Comparison of ENCODE assay signal across 1 cellular context in the genomic region with DNA sequence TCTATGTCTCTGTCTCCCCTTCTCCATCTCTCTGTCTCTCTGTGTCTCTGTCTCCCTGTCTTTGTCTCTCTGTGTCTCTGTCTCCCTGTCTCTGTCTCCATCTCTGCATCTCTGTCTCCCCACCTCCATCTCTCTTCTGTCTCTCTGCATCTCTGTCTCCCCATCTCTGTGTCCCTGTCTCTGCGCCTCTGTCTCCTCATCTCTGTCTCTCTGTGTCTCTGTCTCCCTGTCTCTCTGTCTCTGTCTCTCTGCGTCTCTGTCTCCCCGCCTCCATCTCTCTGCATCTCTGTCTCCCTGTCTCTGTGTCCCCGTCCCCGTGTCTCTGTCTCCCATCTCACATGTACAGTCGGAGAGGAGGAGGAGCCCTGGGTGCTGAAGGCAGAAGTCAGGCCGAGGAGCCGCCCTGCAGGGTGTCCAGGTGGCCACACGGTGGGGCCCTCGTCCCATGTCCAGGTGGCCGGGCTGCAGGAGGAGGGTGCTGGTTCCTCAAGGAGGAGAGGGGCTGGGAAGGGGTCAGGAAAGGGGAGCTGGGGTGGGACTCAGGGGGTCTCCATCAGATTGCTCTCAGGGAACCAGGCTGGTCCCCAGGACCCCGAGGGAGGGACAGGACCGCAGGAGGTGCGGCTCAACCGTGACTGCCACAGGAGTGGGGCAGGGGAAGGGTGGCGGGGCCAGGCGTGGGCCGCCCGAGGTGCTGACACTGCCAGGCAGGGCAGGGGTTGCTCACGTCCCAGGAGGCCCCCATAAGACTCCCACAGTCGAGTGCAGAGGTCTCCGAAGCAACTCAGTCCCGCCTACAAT.
TF ChIP-seq lines count a peak whose summit lies in the region.

No MANE protein-coding gene starts in this region.

TF ChIP-seq in H1, 55 proteins besides CTCF, POLR2A, EP300 and RAD21:
- TF ChIP-seq PHF8 (conservative IDR thresholded peaks at IDR 0.05; ENCODE audit: low read depth, low read length) (no peak), CHD1 (IDR thresholded peaks at IDR 0.05; ENCODE audit: low read depth, low read length) (no peak), EZH2 (IDR thresholded peaks at IDR 0.05; ENCODE audit: low read depth, low read length, severe bottlenecking) (no peak), JUN (IDR thresholded peaks at IDR 0.05; ENCODE audit: low read depth, low read length) (no peak), KDM1A (IDR thresholded peaks at IDR 0.05; ENCODE audit: borderline replicate concordance, low read length) (no peak), SIRT6 (IDR thresholded peaks at IDR 0.05; ENCODE audit: low read length) (no peak), BACH1 (IDR thresholded peaks at IDR 0.05; ENCODE audit: low read length) (no peak), HDAC6 (IDR thresholded peaks at IDR 0.05; ENCODE audit: low read depth, low read length) (no peak), CBX5 (IDR thresholded peaks at IDR 0.05; ENCODE audit: low read depth, low read length) (no peak), TAF1 (IDR thresholded peaks at IDR 0.05; ENCODE audit: low read depth, low read length) (no peak)
- TF ChIP-seq, protein P1, sequence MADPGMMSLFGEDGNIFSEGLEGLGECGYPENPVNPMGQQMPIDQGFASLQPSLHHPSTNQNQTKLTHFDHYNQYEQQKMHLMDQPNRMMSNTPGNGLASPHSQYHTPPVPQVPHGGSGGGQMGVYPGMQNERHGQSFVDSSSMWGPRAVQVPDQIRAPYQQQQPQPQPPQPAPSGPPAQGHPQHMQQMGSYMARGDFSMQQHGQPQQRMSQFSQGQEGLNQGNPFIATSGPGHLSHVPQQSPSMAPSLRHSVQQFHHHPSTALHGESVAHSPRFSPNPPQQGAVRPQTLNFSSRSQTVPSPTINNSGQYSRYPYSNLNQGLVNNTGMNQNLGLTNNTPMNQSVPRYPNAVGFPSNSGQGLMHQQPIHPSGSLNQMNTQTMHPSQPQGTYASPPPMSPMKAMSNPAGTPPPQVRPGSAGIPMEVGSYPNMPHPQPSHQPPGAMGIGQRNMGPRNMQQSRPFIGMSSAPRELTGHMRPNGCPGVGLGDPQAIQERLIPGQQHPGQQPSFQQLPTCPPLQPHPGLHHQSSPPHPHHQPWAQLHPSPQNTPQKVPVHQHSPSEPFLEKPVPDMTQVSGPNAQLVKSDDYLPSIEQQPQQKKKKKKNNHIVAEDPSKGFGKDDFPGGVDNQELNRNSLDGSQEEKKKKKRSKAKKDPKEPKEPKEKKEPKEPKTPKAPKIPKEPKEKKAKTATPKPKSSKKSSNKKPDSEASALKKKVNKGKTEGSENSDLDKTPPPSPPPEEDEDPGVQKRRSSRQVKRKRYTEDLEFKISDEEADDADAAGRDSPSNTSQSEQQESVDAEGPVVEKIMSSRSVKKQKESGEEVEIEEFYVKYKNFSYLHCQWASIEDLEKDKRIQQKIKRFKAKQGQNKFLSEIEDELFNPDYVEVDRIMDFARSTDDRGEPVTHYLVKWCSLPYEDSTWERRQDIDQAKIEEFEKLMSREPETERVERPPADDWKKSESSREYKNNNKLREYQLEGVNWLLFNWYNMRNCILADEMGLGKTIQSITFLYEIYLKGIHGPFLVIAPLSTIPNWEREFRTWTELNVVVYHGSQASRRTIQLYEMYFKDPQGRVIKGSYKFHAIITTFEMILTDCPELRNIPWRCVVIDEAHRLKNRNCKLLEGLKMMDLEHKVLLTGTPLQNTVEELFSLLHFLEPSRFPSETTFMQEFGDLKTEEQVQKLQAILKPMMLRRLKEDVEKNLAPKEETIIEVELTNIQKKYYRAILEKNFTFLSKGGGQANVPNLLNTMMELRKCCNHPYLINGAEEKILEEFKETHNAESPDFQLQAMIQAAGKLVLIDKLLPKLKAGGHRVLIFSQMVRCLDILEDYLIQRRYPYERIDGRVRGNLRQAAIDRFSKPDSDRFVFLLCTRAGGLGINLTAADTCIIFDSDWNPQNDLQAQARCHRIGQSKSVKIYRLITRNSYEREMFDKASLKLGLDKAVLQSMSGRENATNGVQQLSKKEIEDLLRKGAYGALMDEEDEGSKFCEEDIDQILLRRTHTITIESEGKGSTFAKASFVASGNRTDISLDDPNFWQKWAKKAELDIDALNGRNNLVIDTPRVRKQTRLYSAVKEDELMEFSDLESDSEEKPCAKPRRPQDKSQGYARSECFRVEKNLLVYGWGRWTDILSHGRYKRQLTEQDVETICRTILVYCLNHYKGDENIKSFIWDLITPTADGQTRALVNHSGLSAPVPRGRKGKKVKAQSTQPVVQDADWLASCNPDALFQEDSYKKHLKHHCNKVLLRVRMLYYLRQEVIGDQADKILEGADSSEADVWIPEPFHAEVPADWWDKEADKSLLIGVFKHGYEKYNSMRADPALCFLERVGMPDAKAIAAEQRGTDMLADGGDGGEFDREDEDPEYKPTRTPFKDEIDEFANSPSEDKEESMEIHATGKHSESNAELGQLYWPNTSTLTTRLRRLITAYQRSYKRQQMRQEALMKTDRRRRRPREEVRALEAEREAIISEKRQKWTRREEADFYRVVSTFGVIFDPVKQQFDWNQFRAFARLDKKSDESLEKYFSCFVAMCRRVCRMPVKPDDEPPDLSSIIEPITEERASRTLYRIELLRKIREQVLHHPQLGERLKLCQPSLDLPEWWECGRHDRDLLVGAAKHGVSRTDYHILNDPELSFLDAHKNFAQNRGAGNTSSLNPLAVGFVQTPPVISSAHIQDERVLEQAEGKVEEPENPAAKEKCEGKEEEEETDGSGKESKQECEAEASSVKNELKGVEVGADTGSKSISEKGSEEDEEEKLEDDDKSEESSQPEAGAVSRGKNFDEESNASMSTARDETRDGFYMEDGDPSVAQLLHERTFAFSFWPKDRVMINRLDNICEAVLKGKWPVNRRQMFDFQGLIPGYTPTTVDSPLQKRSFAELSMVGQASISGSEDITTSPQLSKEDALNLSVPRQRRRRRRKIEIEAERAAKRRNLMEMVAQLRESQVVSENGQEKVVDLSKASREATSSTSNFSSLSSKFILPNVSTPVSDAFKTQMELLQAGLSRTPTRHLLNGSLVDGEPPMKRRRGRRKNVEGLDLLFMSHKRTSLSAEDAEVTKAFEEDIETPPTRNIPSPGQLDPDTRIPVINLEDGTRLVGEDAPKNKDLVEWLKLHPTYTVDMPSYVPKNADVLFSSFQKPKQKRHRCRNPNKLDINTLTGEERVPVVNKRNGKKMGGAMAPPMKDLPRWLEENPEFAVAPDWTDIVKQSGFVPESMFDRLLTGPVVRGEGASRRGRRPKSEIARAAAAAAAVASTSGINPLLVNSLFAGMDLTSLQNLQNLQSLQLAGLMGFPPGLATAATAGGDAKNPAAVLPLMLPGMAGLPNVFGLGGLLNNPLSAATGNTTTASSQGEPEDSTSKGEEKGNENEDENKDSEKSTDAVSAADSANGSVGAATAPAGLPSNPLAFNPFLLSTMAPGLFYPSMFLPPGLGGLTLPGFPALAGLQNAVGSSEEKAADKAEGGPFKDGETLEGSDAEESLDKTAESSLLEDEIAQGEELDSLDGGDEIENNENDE (IDR thresholded peaks at IDR 0.05; ENCODE audit: insufficient replicate concordance, low read length), result no peak
- TF ChIP-seq, protein P2, sequence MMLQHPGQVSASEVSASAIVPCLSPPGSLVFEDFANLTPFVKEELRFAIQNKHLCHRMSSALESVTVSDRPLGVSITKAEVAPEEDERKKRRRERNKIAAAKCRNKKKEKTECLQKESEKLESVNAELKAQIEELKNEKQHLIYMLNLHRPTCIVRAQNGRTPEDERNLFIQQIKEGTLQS (IDR thresholded peaks at IDR 0.05; ENCODE audit: insufficient read depth, low read depth, low read length), result no peak
